ENCODE assay signal across 8 cellular contexts in genomic region chr19:18292460-18292809, GRCh38. TPM values are rescaled to one million over a fixed set of nuclear protein-coding genes. Genes with fewer than 3 reads are reported as not detected.
DNase-seq lines count a peak whose midpoint lies in the region; ATAC-seq, FAIRE-seq and TF ChIP-seq lines count a peak whose summit lies in the region.

No MANE protein-coding gene starts in this region.

- no peak for TF ChIP-seq CTCF in right atrium auricular region (IDR thresholded peaks at IDR 0.05)

- under 1% methylated on average over 20 of the region's 20 CpGs for WGBS in right cardiac atrium
- WGBS in small intestine, 3 donors: 0 to 1% (median 0%) methylated on average over 20 of the region's 20 CpGs

- POLR2A ChIA-PET in activated CD8-positive, alpha-beta T cell treated with anti-CD3 and anti-CD28 coated beads, Interleukin-2, amount 10 ng/mL, durations not matched to agents 7 days and 5 days (lab: Charles Lee): interaction anchor here (0.9 to 6.9 kb wide), 11 partner anchors 11 to 124 kb away, joined by 3 to 520 read pairs (median 7); partner anchors contain the start of genes IQCN, JUND and LSM4

- H3K4me1 Mint-ChIP-seq in activated CD8-positive, alpha-beta T cell treated with anti-CD3 and anti-CD28 coated beads, Interleukin-2, amount 10 ng/mL, durations not matched to agents 7 days and 5 days (ENCODE audit: low read depth): peaks cover 70% of the 10 kb centered on the region

- DNase-seq in right atrium auricular region (ENCODE audit: low spot score) (no peak), left ventricle myocardium superior (no peak), right cardiac atrium (peak in 1 of 3 donors; percentile 72), small intestine (peak; percentile 34), NCI-H128 (lab: John Stamatoyannopoulos, UW; ENCODE audit: unreplicated experiment) (no peak), amniotic stem cell (lab: John Stamatoyannopoulos, UW) (no peak)
- peak; percentile 59 for DNase-seq in activated CD8-positive, alpha-beta T cell treated with anti-CD3 and anti-CD28 coated beads, Interleukin-2, amount 10 ng/mL, durations not matched to agents 7 days and 5 days

- H3K27ac ChIP-seq in right atrium auricular region (peak overlapping the region; percentile 99 to 100), right cardiac atrium (ENCODE audit: low read length) (peak overlapping the region; percentile 96), small intestine (ENCODE audit: low read depth in 1 of 2, low read length in 1 of 2) (peak overlapping the region; percentile 99)

- FAIRE-seq in small intestine (lab: Jason Lieb, UNC): no peak

- H3K9me3 Mint-ChIP-seq in activated CD8-positive, alpha-beta T cell treated with anti-CD3 and anti-CD28 coated beads, Interleukin-2, amount 10 ng/mL, durations not matched to agents 7 days and 5 days (ENCODE audit: insufficient read depth): no peaks in the 10 kb centered on the region

- H3K4me3 ChIP-seq in right atrium auricular region: peak overlapping the region; percentile 61 to 69
- peak overlapping the region; percentile 52 for H3K4me3 ChIP-seq in right cardiac atrium (ENCODE audit: low read length)
- peak overlapping the region; percentile 56 for H3K4me3 ChIP-seq in small intestine (ENCODE audit: low read depth in 1 of 2, low read length in 2 of 2)

- H3K4me1 ChIP-seq in right atrium auricular region (peaks cover 0 to 33% of the 10 kb centered on the region in 2 donors), right cardiac atrium (ENCODE audit: control insufficient read depth, insufficient read depth, low read length) (peaks cover 2% of the 10 kb centered on the region), small intestine (ENCODE audit: control insufficient read depth in 2 of 2, insufficient read depth in 1 of 2, low read depth in 1 of 2, low read length in 1 of 2) (no peaks in the 10 kb centered on the region)

- H3K27me3 Mint-ChIP-seq in activated CD8-positive, alpha-beta T cell treated with anti-CD3 and anti-CD28 coated beads, Interleukin-2, amount 10 ng/mL, durations not matched to agents 7 days and 5 days (ENCODE audit: low read depth): no peaks in the 10 kb centered on the region

- H3K4me3 Mint-ChIP-seq in activated CD8-positive, alpha-beta T cell treated with anti-CD3 and anti-CD28 coated beads, Interleukin-2, amount 10 ng/mL, durations not matched to agents 7 days and 5 days: peak overlapping the region; percentile 89

- peak overlapping the region; percentile 93 for H3K27ac Mint-ChIP-seq in activated CD8-positive, alpha-beta T cell treated with anti-CD3 and anti-CD28 coated beads, Interleukin-2, amount 10 ng/mL, durations not matched to agents 7 days and 5 days

- intact Hi-C loops in left ventricle myocardium superior (cut with micrococcal nuclease): no loop called here
- intact Hi-C loops in right cardiac atrium (cut with DNase I): no loop called here

- H3K36me3 Mint-ChIP-seq in activated CD8-positive, alpha-beta T cell treated with anti-CD3 and anti-CD28 coated beads, Interleukin-2, amount 10 ng/mL, durations not matched to agents 7 days and 5 days (ENCODE audit: low read depth): peaks cover 27% of the 10 kb centered on the region

- no peaks in the 10 kb centered on the region for H3K27me3 ChIP-seq in right atrium auricular region
- H3K27me3 ChIP-seq in right cardiac atrium (ENCODE audit: control insufficient read depth, insufficient read depth): no peaks in the 10 kb centered on the region
- no peaks in the 10 kb centered on the region for H3K27me3 ChIP-seq in small intestine (ENCODE audit: control insufficient read depth in 2 of 2, insufficient read depth in 2 of 2, low read length in 2 of 2)

- H3K36me3 ChIP-seq in right atrium auricular region (no peaks in the 10 kb centered on the region), small intestine (ENCODE audit: control insufficient read depth in 2 of 2, insufficient read depth in 2 of 2, low read length in 2 of 2) (no peaks in the 10 kb centered on the region)

- H3K9me3 ChIP-seq in right atrium auricular region (no peaks in the 10 kb centered on the region), right cardiac atrium (ENCODE audit: control insufficient read depth, low read length) (no peaks in the 10 kb centered on the region), small intestine (ENCODE audit: control insufficient read depth, low read depth) (no peaks in the 10 kb centered on the region)

- ATAC-seq in left ventricle myocardium superior (no peak), right cardiac atrium (no peak), HG02870 (IDR thresholded peaks at IDR 0.05; ENCODE audit: unreplicated experiment) (no peak)
- no peak for ATAC-seq in activated CD8-positive, alpha-beta T cell treated with anti-CD3 and anti-CD28 coated beads, Interleukin-2, amount 10 ng/mL, durations not matched to agents 7 days and 5 days

- CTCF ChIA-PET in activated CD8-positive, alpha-beta T cell treated with anti-CD3 and anti-CD28 coated beads, Interleukin-2, amount 10 ng/mL, durations not matched to agents 7 days and 5 days (lab: Charles Lee): interaction anchor here (1.0 to 6.6 kb wide), 8 partner anchors 7 to 36 kb away, joined by 3 to 159 read pairs (median 6); partner anchors contain the start of genes JUND and LSM4

RNA-seq across cellular contexts. Expression of gene JUND, which starts 11.0 kb away (rescaled TPM):
- total RNA-seq in right atrium auricular region (100 to 1,000 TPM; 240 to 420 TPM), left ventricle myocardium superior (89.2 TPM), right cardiac atrium (100 to 1,000 TPM; 117 to 229 (median 122) TPM)
- total RNA-seq in activated CD8-positive, alpha-beta T cell treated with anti-CD3 and anti-CD28 coated beads, Interleukin-2, amount 10 ng/mL, durations not matched to agents 7 days and 5 days: 100 to 1,000 TPM; 462 to 469 TPM
- polyA plus RNA-seq in right cardiac atrium (233 TPM), small intestine (100 to 1,000 TPM; 129 to 211 (median 159) TPM)

RNA-seq across cellular contexts. Expression of gene IQCN, which starts 18.2 kb away (rescaled TPM):
- total RNA-seq in right atrium auricular region (1 to 10 TPM in 1 of 2 donors, under 1 TPM in 1; 0.52 to 1.5 TPM), left ventricle myocardium superior (0.57 TPM), right cardiac atrium (1 to 10 TPM in 2 of 4 donors, under 1 TPM in 2; 0.65 to 1.4 (median 1.1) TPM)
- 1 to 10 TPM; 3.7 to 4.2 TPM for total RNA-seq in activated CD8-positive, alpha-beta T cell treated with anti-CD3 and anti-CD28 coated beads, Interleukin-2, amount 10 ng/mL, durations not matched to agents 7 days and 5 days
- polyA plus RNA-seq in right cardiac atrium (5.3 TPM), small intestine (10 to 100 TPM in 1 of 3 donors, 1 to 10 TPM in 2; 1.5 to 15.2 (median 5.4) TPM)

RNA-seq across cellular contexts. Expression of gene LSM4, which starts 30.4 kb away (rescaled TPM):
- total RNA-seq in right atrium auricular region (10 to 100 TPM; 68.5 to 97.3 TPM), left ventricle myocardium superior (98.0 TPM), right cardiac atrium (10 to 100 TPM; 55.6 to 77.2 (median 64.8) TPM)
- 100 to 1,000 TPM; 199 to 215 TPM for total RNA-seq in activated CD8-positive, alpha-beta T cell treated with anti-CD3 and anti-CD28 coated beads, Interleukin-2, amount 10 ng/mL, durations not matched to agents 7 days and 5 days
- polyA plus RNA-seq in right cardiac atrium (131 TPM), small intestine (100 to 1,000 TPM; 166 to 269 (median 206) TPM)

RNA-seq across cellular contexts. Expression of gene PGPEP1, which starts 48.0 kb away (rescaled TPM):
- 10 to 100 TPM; 16.4 to 20.6 TPM for total RNA-seq in right atrium auricular region
- total RNA-seq in left ventricle myocardium superior: 41.2 TPM
- 10 to 100 TPM; 30.1 to 34.5 TPM for total RNA-seq in activated CD8-positive, alpha-beta T cell treated with anti-CD3 and anti-CD28 coated beads, Interleukin-2, amount 10 ng/mL, durations not matched to agents 7 days and 5 days
- 10 to 100 TPM; 31.3 to 42.0 (median 35.0) TPM for total RNA-seq in right cardiac atrium
- polyA plus RNA-seq in right cardiac atrium: 17.4 TPM
- polyA plus RNA-seq in small intestine: 10 to 100 TPM; 29.1 to 47.0 (median 30.3) TPM

Comparison
In these comparisons a context has a peak if more than half of its experiments do, and no peak if none do; other contexts are left out.
1. DNase-seq: peak in activated CD8-positive, alpha-beta T cell treated with anti-CD3 and anti-CD28 coated beads, Interleukin-2, amount 10 ng/mL, durations not matched to agents 7 days and 5 days (single experiment) and small intestine (single experiment); none in right atrium auricular region (single experiment), left ventricle myocardium superior (single experiment), NCI-H128 (single experiment) and amniotic stem cell (single experiment).
2. Peak in every context shown above with its lines, with median percentiles within 50 percentile points of each other: H3K27ac ChIP-seq and H3K4me3 ChIP-seq.